In genomic region chr16:57652695-57653471, GRCh38 we compare ENCODE assay signal across 18 cellular contexts. TPM values are rescaled to one million over a fixed set of nuclear protein-coding genes. Genes with fewer than 3 reads are reported as not detected.
"Had no signal": no experiment of that assay in that cellular context is flagged by ENCODE, and none has a peak within 500 bp of the region (broad histone marks: within the 10 kb centered on the region; RNA-seq: fewer than 3 reads in every experiment).

No MANE protein-coding gene starts in this region.

- DNase-seq: activated CD8-positive, alpha-beta memory T cell treated with anti-CD3 and anti-CD28 coated beads, Interleukin-2, amount 50 U/mL, for 48 hours; activated T-cell treated with anti-CD3 and anti-CD28 coated beads, Interleukin-2, amount 50 U/mL, for 48 hours; dermis blood vessel endothelial cell; esophagus squamous epithelium; islet precursor cell; right lobe of liver; small intestine; stimulated activated CD4-positive, alpha-beta T cell treated with anti-CD3 and anti-CD28 coated beads, Interleukin-4, amount 100 ng/mL, for 1 hour; stomach; trophoblast cell had no signal

- H3K27me3 ChIP-seq: ascending aorta, pancreas, right lobe of liver, vagina had no signal

- FAIRE-seq: pancreas, small intestine had no signal

- H3K27ac Mint-ChIP-seq: activated naive CD4-positive, alpha-beta T cell treated with anti-CD3 and anti-CD28 coated beads, Interleukin-2, amount 10 ng/mL, durations not matched to agents 7 days and 5 days had no signal

- H3K4me3 ChIP-seq: ascending aorta, esophagus squamous epithelium, lung, pancreas, right lobe of liver, stomach, vagina had no signal

- H3K9me3 Mint-ChIP-seq: activated CD4-positive, alpha-beta T cell treated with anti-CD3 and anti-CD28 coated beads, Interleukin-2, amount 10 ng/mL, durations not matched to agents 24 days and 14 days; activated naive CD4-positive, alpha-beta T cell treated with anti-CD3 and anti-CD28 coated beads, Interleukin-2, amount 10 ng/mL, durations not matched to agents 7 days and 5 days had no signal

- H3K36me3 ChIP-seq: ascending aorta, neutrophil, right lobe of liver had no signal

- H3K36me3 Mint-ChIP-seq: activated naive CD4-positive, alpha-beta T cell treated with anti-CD3 and anti-CD28 coated beads, Interleukin-2, amount 10 ng/mL, durations not matched to agents 7 days and 5 days had no signal

- H3K4me3 Mint-ChIP-seq: activated CD4-positive, alpha-beta T cell treated with anti-CD3 and anti-CD28 coated beads, Interleukin-2, amount 10 ng/mL, durations not matched to agents 24 days and 14 days; activated naive CD4-positive, alpha-beta T cell treated with anti-CD3 and anti-CD28 coated beads, Interleukin-2, amount 10 ng/mL, durations not matched to agents 7 days and 5 days had no signal

- H3K9me3 ChIP-seq: ascending aorta, esophagus squamous epithelium, neutrophil, pancreas, right lobe of liver, stomach, vagina had no signal

- H3K4me1 ChIP-seq: ascending aorta, pancreas, right lobe of liver had no signal

- ATAC-seq: pancreas had no signal

- H3K27ac ChIP-seq: ascending aorta, pancreas, right lobe of liver, vagina had no signal

- H3K27me3 Mint-ChIP-seq: activated CD4-positive, alpha-beta T cell treated with anti-CD3 and anti-CD28 coated beads, Interleukin-2, amount 10 ng/mL, durations not matched to agents 24 days and 14 days had no signal

RNA-seq across cellular contexts. Expression of gene ADGRG3, which starts 15.2 kb away (rescaled TPM):
- total RNA-seq: activated CD4-positive, alpha-beta T cell treated with anti-CD3 and anti-CD28 coated beads, Interleukin-2, amount 10 ng/mL, durations not matched to agents 24 days and 14 days; ascending aorta; myocyte had no signal

RNA-seq across cellular contexts. Expression of gene DRC7, which starts 41.7 kb away (rescaled TPM):
- total RNA-seq: activated CD4-positive, alpha-beta T cell treated with anti-CD3 and anti-CD28 coated beads, Interleukin-2, amount 10 ng/mL, durations not matched to agents 24 days and 14 days; ascending aorta; dermis blood vessel endothelial cell; myocyte; stomach; vagina had no signal
- polyA plus RNA-seq: small intestine, stomach had no signal
